ENCODE assay signal across 22 cellular contexts in genomic region chr12:1840981-1841425, GRCh38. TPM values are rescaled to one million over a fixed set of nuclear protein-coding genes. Genes with fewer than 3 reads are reported as not detected.
"Had no signal": no experiment of that assay in that cellular context is flagged by ENCODE, and none has a peak within 500 bp of the region (broad histone marks: within the 10 kb centered on the region; RNA-seq: fewer than 3 reads in every experiment).

No MANE protein-coding gene starts in this region.

- H3K4me3 ChIP-seq: mucosa of descending colon, psoas muscle, SJCRH30, stomach, testis, upper lobe of left lung had no signal

- H3K36me3 Mint-ChIP-seq: activated naive CD4-positive, alpha-beta T cell treated with anti-CD3 and anti-CD28 coated beads, Interleukin-2, amount 50 U/mL, for 72 hours; memory B cell; naive thymus-derived CD4-positive, alpha-beta T cell had no signal

- ATAC-seq: activated naive CD4-positive, alpha-beta T cell treated with anti-CD3 and anti-CD28 coated beads, Interleukin-2, amount 50 U/mL, for 72 hours; foreskin keratinocyte; mucosa of descending colon; naive thymus-derived CD4-positive, alpha-beta T cell; psoas muscle had no signal

- H3K4me1 ChIP-seq: foreskin keratinocyte, psoas muscle, stomach, testis, upper lobe of left lung had no signal

- DNase-seq: activated CD4-positive, alpha-beta T cell treated with anti-CD3 and anti-CD28 coated beads, Interleukin-2, amount 50 U/mL, for 48 hours; activated CD4-positive, CD25-positive, alpha-beta regulatory T cell treated with anti-CD3 and anti-CD28 coated beads, Interleukin-2, amount 50 U/mL, for 72 hours; activated gamma-delta T cell; activated T-cell treated with anti-CD3 and anti-CD28 coated beads, Interleukin-2, amount 50 U/mL, for 48 hours; amygdala; brain microvascular endothelial cell; effector memory CD4-positive, alpha-beta T cell; foreskin keratinocyte; naive thymus-derived CD4-positive, alpha-beta T cell; psoas muscle; SJCRH30; stimulated activated CD4-positive, alpha-beta T cell treated with anti-CD3 and anti-CD28 coated beads, Interleukin-12 subunit alpha, Interleukin-12 subunit beta, amount 100 ng/mL, for 4 hours; stimulated activated CD4-positive, alpha-beta T cell treated with anti-CD3 and anti-CD28 coated beads, Interleukin-2, amount 100 ng/mL, for 24 hours; stomach; T-helper 2 cell; testis had no signal

- H3K27ac ChIP-seq: brain microvascular endothelial cell, foreskin keratinocyte, psoas muscle, SJCRH30, stomach, testis, upper lobe of left lung had no signal

- H3K4me3 Mint-ChIP-seq: dendritic cell treated with granulocyte-macrophage colony-stimulating factor and Interleukin-4, amounts not matched to agents 40 ng/mL and 50 ng/mL, for 4 days; memory B cell; naive thymus-derived CD4-positive, alpha-beta T cell had no signal

- H3K36me3 ChIP-seq: brain microvascular endothelial cell, SJCRH30, stomach, upper lobe of left lung had no signal

- H3K9me3 Mint-ChIP-seq: activated naive CD4-positive, alpha-beta T cell treated with anti-CD3 and anti-CD28 coated beads, Interleukin-2, amount 50 U/mL, for 72 hours; dendritic cell treated with granulocyte-macrophage colony-stimulating factor and Interleukin-4, amounts not matched to agents 40 ng/mL and 50 ng/mL, for 4 days; memory B cell; naive thymus-derived CD4-positive, alpha-beta T cell had no signal

- H3K27me3 ChIP-seq: brain microvascular endothelial cell, SJCRH30, testis, upper lobe of left lung had no signal

- H3K27ac Mint-ChIP-seq: activated naive CD4-positive, alpha-beta T cell treated with anti-CD3 and anti-CD28 coated beads, Interleukin-2, amount 50 U/mL, for 72 hours; memory B cell had no signal

- H3K9me3 ChIP-seq: mucosa of descending colon, psoas muscle, SJCRH30, stomach, testis, upper lobe of left lung had no signal

RNA-seq across cellular contexts. Expression of gene LRTM2, which starts 20.6 kb away (rescaled TPM):
- total RNA-seq: activated naive CD4-positive, alpha-beta T cell treated with anti-CD3 and anti-CD28 coated beads, Interleukin-2, amount 50 U/mL, for 72 hours; foreskin keratinocyte; mucosa of descending colon; omental fat pad; psoas muscle; SJCRH30; stomach; upper lobe of left lung had no signal
- polyA plus RNA-seq: foreskin keratinocyte; naive thymus-derived CD4-positive, alpha-beta T cell; psoas muscle had no signal
